13 cellular contexts compared by ENCODE assay signal in the genomic region with DNA sequence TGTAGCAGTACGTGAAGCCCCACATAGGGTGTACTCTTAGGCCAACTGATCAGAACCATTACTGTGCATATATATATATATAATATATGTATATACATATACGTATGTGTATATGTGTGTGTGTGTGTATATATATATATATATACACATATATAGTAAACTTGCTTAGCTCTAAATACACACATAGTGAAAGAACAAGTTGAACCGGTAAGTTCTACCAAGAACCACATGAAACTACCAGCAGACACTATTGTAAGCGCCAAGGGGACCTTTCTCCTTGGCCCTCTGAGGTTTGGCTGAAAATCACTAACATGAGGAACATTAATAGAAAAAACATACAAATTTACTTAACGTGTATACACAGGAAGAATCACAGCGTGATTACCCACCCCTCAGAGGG. TPM values are rescaled to one million over a fixed set of nuclear protein-coding genes. Genes with fewer than 3 reads are reported as not detected.
DNase-seq lines count a peak whose midpoint lies in the region; ATAC-seq, FAIRE-seq and TF ChIP-seq lines count a peak whose summit lies in the region.
"Had no signal": no experiment of that assay in that cellular context is flagged by ENCODE, and none has a peak within 500 bp of the region (broad histone marks: within the 10 kb centered on the region; RNA-seq: fewer than 3 reads in every experiment).

No MANE protein-coding gene starts in this region.

- ATAC-seq in K562 (no peak), left colon (no peak), HG02678 (IDR thresholded peaks at IDR 0.05; ENCODE audit: unreplicated experiment) (no peak)
- ATAC-seq in naive thymus-derived CD4-positive, alpha-beta T cell = no peak
- ATAC-seq in activated T-helper 17 cell treated with anti-CD3 and anti-CD28 coated beads, Interleukin-2, amount 50 U/mL, for 72 hours (replicated peaks) = no peak
- ATAC-seq: activated T-cell treated with anti-CD3 and anti-CD28 coated beads, Interleukin-2, amount 50 U/mL, for 72 hours had no signal

- no peak overlapping the region for H3K4me3 Mint-ChIP-seq in naive thymus-derived CD4-positive, alpha-beta T cell
- no peak overlapping the region for H3K4me3 Mint-ChIP-seq in activated T-helper 17 cell treated with anti-CD3 and anti-CD28 coated beads, Interleukin-2, amount 50 U/mL, for 72 hours
- H3K4me3 Mint-ChIP-seq: activated T-cell treated with anti-CD3 and anti-CD28 coated beads, Interleukin-2, amount 50 U/mL, for 72 hours had no signal

- H2AFZ ChIP-seq in K562 (ENCODE audit: low read depth, low read length) = peak overlapping the region; percentile 86

- TF ChIP-seq POLR2A in K562 (conservative IDR thresholded peaks at IDR 0.05) = no peak

- no TSS peak for BruUV-seq in K562 (replicated peaks; lab: Mats Ljungman, UMichigan)

- in situ Hi-C loops in K562 (cut with MboI) = loop anchor here (5.0 to 25.0 kb wide), 2 partner anchors 483 to 1023 kb away; no protein-coding TSS in a partner anchor

- DNase-seq in AG04449 (ENCODE audit: low read depth, low spot score) = no peak
- DNase-seq in HT-29 (ENCODE audit: low spot score) = peak; percentile 10
- DNase-seq in K562 (ENCODE audit: extremely low read depth in 1 of 4, low spot score in 3 of 4) = peak in 1 of 4 experiments; percentile 6
- no peak for DNase-seq in left colon
- no peak for DNase-seq in naive thymus-derived CD4-positive, alpha-beta T cell
- DNase-seq: activated T-cell treated with anti-CD3 and anti-CD28 coated beads, Interleukin-2, amount 50 U/mL, for 72 hours; BE2C; ovary; T1000 had no signal

- POLR2A ChIA-PET in AG04449 (lab: Yijun Ruan, JAX) = no interaction called here
- POLR2A ChIA-PET in K562 (lab: Yijun Ruan, JAX) = no interaction called here
- POLR2A ChIA-PET in naive thymus-derived CD4-positive, alpha-beta T cell (lab: Charles Lee) = interaction anchor here (0.5 kb wide), 1 partner anchor 214 kb away, joined by 3 read pairs; no protein-coding TSS in a partner anchor

- no peaks in the 10 kb centered on the region for H3K9me3 ChIP-seq in K562 (replicated peaks; ENCODE audit: control insufficient read depth, insufficient read depth, low read depth, low read length)
- no peaks in the 10 kb centered on the region for H3K9me3 ChIP-seq in liver (ENCODE audit: control insufficient read depth in 4 of 4, low read length in 3 of 4)
- no peaks in the 10 kb centered on the region for H3K9me3 ChIP-seq in naive thymus-derived CD4-positive, alpha-beta T cell (ENCODE audit: control insufficient read depth in 2 of 3, low read length in 3 of 3)
- H3K9me3 ChIP-seq: BE2C, ovary had no signal

- H3K27ac Mint-ChIP-seq in naive thymus-derived CD4-positive, alpha-beta T cell = peak overlapping the region in 2 of 9 donors; percentile 13 to 25
- H3K27ac Mint-ChIP-seq in activated T-helper 17 cell treated with anti-CD3 and anti-CD28 coated beads, Interleukin-2, amount 50 U/mL, for 72 hours = no peak overlapping the region
- H3K27ac Mint-ChIP-seq: activated T-cell treated with anti-CD3 and anti-CD28 coated beads, Interleukin-2, amount 50 U/mL, for 72 hours had no signal

- H3K9ac ChIP-seq in K562 (ENCODE audit: insufficient read depth in 1 of 2, low read depth in 2 of 2, low read length in 2 of 2) (peak overlapping the region in 1 of 2 experiments; percentile 99; a peak in 2 of 4 replicates), liver (ENCODE audit: low read depth in 1 of 2, low read length in 2 of 2) (no peak overlapping the region)

- no peaks in the 10 kb centered on the region for H3K27me3 ChIP-seq in K562 (ENCODE audit: control insufficient read depth in 2 of 2, insufficient read depth in 2 of 2, low read length in 2 of 2)
- H3K27me3 ChIP-seq in liver (ENCODE audit: control insufficient read depth in 4 of 4, insufficient read depth in 4 of 4, low read length in 3 of 4) = no peaks in the 10 kb centered on the region
- no peaks in the 10 kb centered on the region for H3K27me3 ChIP-seq in naive thymus-derived CD4-positive, alpha-beta T cell (ENCODE audit: control insufficient read depth in 2 of 2, insufficient read depth in 2 of 2, low read length in 2 of 2)
- H3K27me3 ChIP-seq: BE2C, ovary had no signal

- H3K4me1 ChIP-seq in K562 (replicated peaks in 1 of 2; ENCODE audit: control insufficient read depth in 2 of 2, insufficient read depth in 2 of 2, low read length in 2 of 2) (peaks cover under 1 to 6% of the 10 kb centered on the region in 2 experiments; a peak in 4 of 5 replicates), liver (ENCODE audit: control insufficient read depth in 4 of 4, insufficient read depth in 4 of 4, low read length in 3 of 4) (peaks cover 2 to 26% (median 16%) of the 10 kb centered on the region in 4 donors)
- peaks cover 15 to 16% of the 10 kb centered on the region in 2 donors for H3K4me1 ChIP-seq in naive thymus-derived CD4-positive, alpha-beta T cell (ENCODE audit: control insufficient read depth in 2 of 2, insufficient read depth in 2 of 2, low read length in 2 of 2)
- H3K4me1 ChIP-seq: BE2C had no signal

- H3K4me3 ChIP-seq in AG04449 (ENCODE audit: low read depth, low read length) (peak overlapping the region; percentile 85), K562 (peak overlapping the region; percentile 94), liver (ENCODE audit: low read depth in 1 of 3, low read length in 3 of 3) (peak overlapping the region in 2 of 3 donors; percentile 19 to 90)
- H3K4me3 ChIP-seq in naive thymus-derived CD4-positive, alpha-beta T cell (ENCODE audit: low read length) = no peak overlapping the region

- H3K4me2 ChIP-seq in K562 (ENCODE audit: insufficient read depth, low read length) = peak overlapping the region; percentile 90

- peaks cover 0 to 6% (median 0%) of the 10 kb centered on the region in 5 donors for H3K36me3 Mint-ChIP-seq in naive thymus-derived CD4-positive, alpha-beta T cell
- H3K36me3 Mint-ChIP-seq in activated T-helper 17 cell treated with anti-CD3 and anti-CD28 coated beads, Interleukin-2, amount 50 U/mL, for 72 hours (ENCODE audit: low read depth) = peaks cover 16% of the 10 kb centered on the region

- no peaks in the 10 kb centered on the region for H3K9me3 Mint-ChIP-seq in naive thymus-derived CD4-positive, alpha-beta T cell
- H3K9me3 Mint-ChIP-seq in activated T-helper 17 cell treated with anti-CD3 and anti-CD28 coated beads, Interleukin-2, amount 50 U/mL, for 72 hours = no peaks in the 10 kb centered on the region
- H3K9me3 Mint-ChIP-seq: activated T-cell treated with anti-CD3 and anti-CD28 coated beads, Interleukin-2, amount 50 U/mL, for 72 hours had no signal

- TF ChIP-seq RAD21 in K562 (CRISPR knock-in tag; conservative IDR thresholded peaks at IDR 0.05 in 1 of 2, IDR thresholded peaks at IDR 0.05 in 1 of 2) (no peak), liver (IDR thresholded peaks at IDR 0.05) (no peak)

- peaks cover 10% of the 10 kb centered on the region; the same call in 2 of the 3 replicates for H3K36me3 ChIP-seq in K562 (ENCODE audit: control insufficient read depth, insufficient read depth, low read length)
- H3K36me3 ChIP-seq in liver (ENCODE audit: control insufficient read depth in 4 of 4, insufficient read depth in 3 of 4, low read depth in 1 of 4, low read length in 3 of 4) = no peaks in the 10 kb centered on the region
- peaks cover 0 to 7% (median 0%) of the 10 kb centered on the region in 3 experiments for H3K36me3 ChIP-seq in naive thymus-derived CD4-positive, alpha-beta T cell (ENCODE audit: control insufficient read depth in 2 of 3, insufficient read depth in 3 of 3, low read length in 3 of 3)
- H3K36me3 ChIP-seq: ovary had no signal

- peaks cover 51% of the 10 kb centered on the region for H3K79me2 ChIP-seq in K562 (ENCODE audit: control insufficient read depth, insufficient read depth, low read length)

- no peaks in the 10 kb centered on the region for H3K27me3 Mint-ChIP-seq in naive thymus-derived CD4-positive, alpha-beta T cell
- no peaks in the 10 kb centered on the region for H3K27me3 Mint-ChIP-seq in activated T-helper 17 cell treated with anti-CD3 and anti-CD28 coated beads, Interleukin-2, amount 50 U/mL, for 72 hours

- H3K4me1 Mint-ChIP-seq in naive thymus-derived CD4-positive, alpha-beta T cell = peaks cover 13 to 21% (median 16%) of the 10 kb centered on the region in 7 donors
- peaks cover 14% of the 10 kb centered on the region for H3K4me1 Mint-ChIP-seq in activated T-helper 17 cell treated with anti-CD3 and anti-CD28 coated beads, Interleukin-2, amount 50 U/mL, for 72 hours

- intact Hi-C loops in K562 (cut with micrococcal nuclease) = loop anchor here (5.0 to 10.0 kb wide), 3 partner anchors 148 to 1026 kb away; no protein-coding TSS in a partner anchor
- intact Hi-C loops in left colon (cut with DNase I, micrococcal nuclease) = no loop called here
- intact Hi-C loops in naive thymus-derived CD4-positive, alpha-beta T cell (cut with micrococcal nuclease) = loop anchor here in 1 of 2 donors (5.0 kb wide), 1 partner anchor 1033 kb away; no protein-coding TSS in a partner anchor

- peaks cover 5% of the 10 kb centered on the region; the same call in 1 of the 2 replicates for H4K20me1 ChIP-seq in K562 (replicated peaks; ENCODE audit: control insufficient read depth, insufficient read depth, low read length)

- no peak for TF ChIP-seq CTCF in AG04449 (IDR thresholded peaks at IDR 0.05; ENCODE audit: insufficient read depth, low read length, missing control alignments)
- TF ChIP-seq CTCF in K562 (IDR thresholded peaks at IDR 0.05 in 2 of 3, conservative IDR thresholded peaks at IDR 0.05 in 1 of 3; ENCODE audit: insufficient read depth in 2 of 3, low read depth in 1 of 3, low read length in 3 of 3) = no peak
- no peak for TF ChIP-seq CTCF in liver (IDR thresholded peaks at IDR 0.05; ENCODE audit: low read depth, low read length, missing input control)

- WGBS in K562 (ENCODE audit: insufficient coverage, low coverage, missing lambda C conversion rate) = 28% methylated on average over 6 of the region's 6 CpGs
- 68% methylated on average over 6 of the region's 6 CpGs for WGBS in liver

- no peak for TF ChIP-seq EP300 in K562 (IDR thresholded peaks at IDR 0.05; ENCODE audit: low read length)

- CTCF ChIA-PET in AG04449 (lab: Yijun Ruan, JAX) (interaction anchor here (1.0 to 4.3 kb wide), 2 partner anchors 8 to 531 kb away, joined by 3 to 22 read pairs; no protein-coding TSS in a partner anchor), K562 (lab: Yijun Ruan, JAX; ENCODE audit: low intra/inter-chr PET ratio) (interaction anchor here (0.7 kb wide), 1 partner anchor 452 kb away, joined by 3 read pairs; no protein-coding TSS in a partner anchor)
- CTCF ChIA-PET in naive thymus-derived CD4-positive, alpha-beta T cell (lab: Charles Lee) = interaction anchor here (2.1 to 2.3 kb wide), 2 partner anchors 496 to 531 kb away, joined by 8 to 12 read pairs; no protein-coding TSS in a partner anchor

- no peak for FAIRE-seq in K562 (lab: Jason Lieb, UNC)
- FAIRE-seq: GM12892 had no signal

- H3K27ac ChIP-seq in K562 (ENCODE audit: extremely low read depth, low read depth, low read length) (peak overlapping the region; percentile 99; the same call in 2 of the 3 replicates), liver (ENCODE audit: low read depth in 1 of 2, low read length in 2 of 2) (no peak overlapping the region)
- no peak overlapping the region for H3K27ac ChIP-seq in naive thymus-derived CD4-positive, alpha-beta T cell (ENCODE audit: low read depth, low read length)

- H3K9me1 ChIP-seq in K562 (ENCODE audit: control insufficient read depth, insufficient read depth, low read length) = no peaks in the 10 kb centered on the region

RNA-seq across cellular contexts. Expression of a gene that starts 1.8 kb away (rescaled TPM):
- total RNA-seq in HT-29 (2014; rRNA removed; shearing (Covaris generic)) = 138 and 181 TPM in 2 replicates
- total RNA-seq in K562 (2011; cell fraction: chromatin; rRNA removed; ENCODE audit: low replicate concordance) = 103 and 264 TPM in 2 replicates
- total RNA-seq in K562 (2011; cell fraction: nucleolus; rRNA removed) = 71.0 and 79.4 TPM in 2 replicates
- total RNA-seq in K562 (2011; cell fraction: nucleoplasm; rRNA removed) = 118 and 145 TPM in 2 replicates
- total RNA-seq in K562 (2014; rRNA removed) (313 and 459 TPM in 2 replicates), K562 (2014; rRNA removed; fragmentation: Illumina TruSeq; extraction: Trizol) (518 and 562 TPM in 2 replicates), K562 (2015; rRNA removed; fragmentation: Illumina TruSeq; extraction: Trizol) (396 and 450 TPM in 2 replicates), K562 (2021) (328 and 333 TPM in 2 replicates), liver (100 to 1,000 TPM; 101 TPM), left colon (100 to 1,000 TPM; 103 to 163 TPM)
- polyA plus RNA-seq in K562 (2011; rRNA removed) (219 and 292 TPM in 2 replicates), K562 (2014; fragmentation: Illumina TruSeq; extraction: Trizol) (369 and 439 TPM in 2 replicates), K562 (2014; fragmentation: Nextera tagmentation; extraction: Ambion mirVana) (100 to 1,000 TPM; 263 to 497 TPM), K562 (2014; rRNA removed) (352 and 378 TPM in 2 replicates), liver (10 to 100 TPM; 69.1 to 85.8 TPM)
- polyA plus RNA-seq in K562 (2011; cell fraction: cytosol; rRNA removed) = 64.6 and 107 TPM in 2 replicates
- polyA plus RNA-seq in K562 (2011; cell fraction: nucleus; rRNA removed) = 76.5 and 142 TPM in 2 replicates
- polyA plus RNA-seq in K562 (2012) = 257 and 341 TPM in 2 replicates
- 320 and 372 TPM in 2 replicates for polyA minus RNA-seq in K562 (2011; rRNA and poly(A)+ RNA removed)
- polyA minus RNA-seq in K562 (2011; cell fraction: cytosol; rRNA and poly(A)+ RNA removed) = 125 and 132 TPM in 2 replicates
- 48.9 and 142 TPM in 2 replicates for polyA minus RNA-seq in K562 (2011; cell fraction: nucleus; rRNA and poly(A)+ RNA removed)
- 100 to 1,000 TPM in 1 of 5 experiments, 10 to 100 TPM in 4; 29.7 to 153 (median 87.0) TPM for total RNA-seq in naive thymus-derived CD4-positive, alpha-beta T cell
- 10 to 100 TPM; 58.5 to 60.0 TPM for polyA plus RNA-seq in naive thymus-derived CD4-positive, alpha-beta T cell
- 100 to 1,000 TPM; 157 to 227 TPM for total RNA-seq in activated T-helper 17 cell treated with anti-CD3 and anti-CD28 coated beads, Interleukin-2, amount 50 U/mL, for 72 hours
